1 cellular context compared by ENCODE assay signal in the genomic region with DNA sequence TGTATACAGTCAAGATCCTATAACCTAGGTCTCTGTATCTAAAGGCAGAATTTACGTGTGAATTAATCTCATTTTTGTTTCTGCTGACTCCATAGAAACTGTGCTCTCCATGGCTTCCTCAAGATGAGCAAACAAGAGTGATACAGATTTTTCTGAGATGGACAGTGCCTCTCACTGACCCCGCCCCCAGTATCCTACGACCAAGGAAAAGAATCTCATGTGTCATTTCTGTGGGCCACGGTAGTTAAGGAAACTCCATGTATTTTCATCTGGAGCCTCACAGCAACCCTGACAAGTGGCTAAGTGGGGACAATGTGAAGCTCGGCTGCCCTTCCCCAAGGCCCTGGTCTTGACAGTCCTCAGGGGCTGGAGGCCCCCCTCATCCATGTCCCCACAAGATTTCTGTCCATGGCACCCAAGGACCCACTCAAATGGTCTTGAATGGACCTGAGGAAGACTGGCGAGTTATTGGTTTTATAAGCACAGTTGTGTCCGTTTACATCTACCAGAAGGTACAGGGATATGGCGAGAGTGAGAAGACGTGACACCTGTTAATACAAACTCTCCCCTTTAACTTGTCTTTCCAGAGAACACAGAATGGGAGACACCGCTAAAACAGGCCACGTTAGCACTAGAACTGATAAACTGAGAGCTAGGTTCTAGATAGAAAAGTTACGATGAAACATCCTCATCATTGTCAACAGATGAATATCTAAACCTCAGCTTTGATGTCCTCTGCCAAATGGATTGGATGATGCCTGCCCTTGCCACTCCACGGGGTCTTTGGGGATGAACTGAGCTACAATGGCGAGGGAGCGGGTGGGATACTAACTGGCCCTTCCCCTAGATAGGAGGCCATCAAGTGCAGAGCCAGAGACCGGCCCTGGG.
TF ChIP-seq lines count a peak whose summit lies in the region.

No MANE protein-coding gene starts in this region.

TF ChIP-seq in K562, 482 proteins besides CTCF, POLR2A, EP300 and RAD21 (continued from another document):
- TF ChIP-seq, protein P1, sequence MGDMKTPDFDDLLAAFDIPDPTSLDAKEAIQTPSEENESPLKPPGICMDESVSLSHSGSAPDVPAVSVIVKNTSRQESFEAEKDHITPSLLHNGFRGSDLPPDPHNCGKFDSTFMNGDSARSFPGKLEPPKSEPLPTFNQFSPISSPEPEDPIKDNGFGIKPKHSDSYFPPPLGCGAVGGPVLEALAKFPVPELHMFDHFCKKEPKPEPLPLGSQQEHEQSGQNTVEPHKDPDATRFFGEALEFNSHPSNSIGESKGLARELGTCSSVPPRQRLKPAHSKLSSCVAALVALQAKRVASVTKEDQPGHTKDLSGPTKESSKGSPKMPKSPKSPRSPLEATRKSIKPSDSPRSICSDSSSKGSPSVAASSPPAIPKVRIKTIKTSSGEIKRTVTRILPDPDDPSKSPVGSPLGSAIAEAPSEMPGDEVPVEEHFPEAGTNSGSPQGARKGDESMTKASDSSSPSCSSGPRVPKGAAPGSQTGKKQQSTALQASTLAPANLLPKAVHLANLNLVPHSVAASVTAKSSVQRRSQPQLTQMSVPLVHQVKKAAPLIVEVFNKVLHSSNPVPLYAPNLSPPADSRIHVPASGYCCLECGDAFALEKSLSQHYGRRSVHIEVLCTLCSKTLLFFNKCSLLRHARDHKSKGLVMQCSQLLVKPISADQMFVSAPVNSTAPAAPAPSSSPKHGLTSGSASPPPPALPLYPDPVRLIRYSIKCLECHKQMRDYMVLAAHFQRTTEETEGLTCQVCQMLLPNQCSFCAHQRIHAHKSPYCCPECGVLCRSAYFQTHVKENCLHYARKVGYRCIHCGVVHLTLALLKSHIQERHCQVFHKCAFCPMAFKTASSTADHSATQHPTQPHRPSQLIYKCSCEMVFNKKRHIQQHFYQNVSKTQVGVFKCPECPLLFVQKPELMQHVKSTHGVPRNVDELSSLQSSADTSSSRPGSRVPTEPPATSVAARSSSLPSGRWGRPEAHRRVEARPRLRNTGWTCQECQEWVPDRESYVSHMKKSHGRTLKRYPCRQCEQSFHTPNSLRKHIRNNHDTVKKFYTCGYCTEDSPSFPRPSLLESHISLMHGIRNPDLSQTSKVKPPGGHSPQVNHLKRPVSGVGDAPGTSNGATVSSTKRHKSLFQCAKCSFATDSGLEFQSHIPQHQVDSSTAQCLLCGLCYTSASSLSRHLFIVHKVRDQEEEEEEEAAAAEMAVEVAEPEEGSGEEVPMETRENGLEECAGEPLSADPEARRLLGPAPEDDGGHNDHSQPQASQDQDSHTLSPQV (IDR thresholded peaks at IDR 0.05): peak; percentile 50
- peak; percentile 92 for TF ChIP-seq ZNF316 (IDR thresholded peaks at IDR 0.05)
- TF ChIP-seq, protein P2, sequence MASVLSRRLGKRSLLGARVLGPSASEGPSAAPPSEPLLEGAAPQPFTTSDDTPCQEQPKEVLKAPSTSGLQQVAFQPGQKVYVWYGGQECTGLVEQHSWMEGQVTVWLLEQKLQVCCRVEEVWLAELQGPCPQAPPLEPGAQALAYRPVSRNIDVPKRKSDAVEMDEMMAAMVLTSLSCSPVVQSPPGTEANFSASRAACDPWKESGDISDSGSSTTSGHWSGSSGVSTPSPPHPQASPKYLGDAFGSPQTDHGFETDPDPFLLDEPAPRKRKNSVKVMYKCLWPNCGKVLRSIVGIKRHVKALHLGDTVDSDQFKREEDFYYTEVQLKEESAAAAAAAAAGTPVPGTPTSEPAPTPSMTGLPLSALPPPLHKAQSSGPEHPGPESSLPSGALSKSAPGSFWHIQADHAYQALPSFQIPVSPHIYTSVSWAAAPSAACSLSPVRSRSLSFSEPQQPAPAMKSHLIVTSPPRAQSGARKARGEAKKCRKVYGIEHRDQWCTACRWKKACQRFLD (CRISPR knock-in tag; IDR thresholded peaks at IDR 0.05): peak; percentile 2; the same call in 1 of the 2 replicates
- no peak for TF ChIP-seq TSC22D4 (tag; IDR thresholded peaks at IDR 0.05)
- no peak for TF ChIP-seq MCM3 (IDR thresholded peaks at IDR 0.05)
- 0 out of 2 replicates have a peak, but pooled peaks have one; percentile 40 for TF ChIP-seq PHF21A (IDR thresholded peaks at IDR 0.05; ENCODE audit: borderline replicate concordance, low read depth)
- TF ChIP-seq RCOR1 (IDR thresholded peaks at IDR 0.05; ENCODE audit: borderline replicate concordance in 1 of 2, low read depth in 2 of 2, low read length in 2 of 2): peak in 1 of 2 experiments; percentile 45; a peak in 1 of 4 replicates
- no peak for TF ChIP-seq NFIX (CRISPR knock-in tag; IDR thresholded peaks at IDR 0.05; ENCODE audit: low read depth)
- 0 out of 2 replicates have a peak, but pooled peaks have one; percentile 10 for TF ChIP-seq CREM (IDR thresholded peaks at IDR 0.05; ENCODE audit: low read depth)
- TF ChIP-seq C11orf30 (IDR thresholded peaks at IDR 0.05; ENCODE audit: low read depth): peak; percentile 88
- TF ChIP-seq CTBP1 (IDR thresholded peaks at IDR 0.05; ENCODE audit: borderline replicate concordance): peak; percentile 41; the same call in 1 of the 2 replicates
- TF ChIP-seq MAFG (tag; conservative IDR thresholded peaks at IDR 0.05): peak; percentile 76
- 0 out of 2 replicates have a peak, but pooled peaks have one; percentile 1 for TF ChIP-seq KAT7 (CRISPR knock-in tag; IDR thresholded peaks at IDR 0.05; ENCODE audit: borderline replicate concordance)
- TF ChIP-seq HDAC6 (IDR thresholded peaks at IDR 0.05; ENCODE audit: low read depth, low read length): no peak
- no peak for TF ChIP-seq KAT2B (IDR thresholded peaks at IDR 0.05; ENCODE audit: low read depth, low read length)
TF ChIP-seq in K562: peak in this region for 16.
